Comparison of ENCODE assay signal across 9 cellular contexts in genomic region chr7:135979674-135980660, GRCh38. TPM values are rescaled to one million over a fixed set of nuclear protein-coding genes. Genes with fewer than 3 reads are reported as not detected.
DNase-seq lines count a peak whose midpoint lies in the region; TF ChIP-seq lines count a peak whose summit lies in the region.
"Had no signal": no experiment of that assay in that cellular context is flagged by ENCODE, and none has a peak within 500 bp of the region (broad histone marks: within the 10 kb centered on the region; RNA-seq: fewer than 3 reads in every experiment).

No MANE protein-coding gene starts in this region.

- CTCF ChIA-PET in activated naive CD4-positive, alpha-beta T cell treated with anti-CD3 and anti-CD28 coated beads for 36 hours (lab: Charles Lee) = interaction anchor here (1.1 kb wide), 1 partner anchor 13 kb away, joined by 8 read pairs; no protein-coding TSS in a partner anchor

- H3K9me3 Mint-ChIP-seq in activated naive CD4-positive, alpha-beta T cell treated with anti-CD3 and anti-CD28 coated beads for 36 hours = no peaks in the 10 kb centered on the region

- no peak overlapping the region for H3K27ac ChIP-seq in fibroblast of lung (ENCODE audit: insufficient read depth, low read length)
- H3K27ac ChIP-seq in tibial artery = peak overlapping the region; percentile 8 to 28
- peak overlapping the region in 4 of 59 donors; percentile 0 to 19 (median 9) for H3K27ac ChIP-seq in dorsolateral prefrontal cortex
- H3K27ac ChIP-seq: SK-N-MC had no signal

- H3K27me3 Mint-ChIP-seq in activated naive CD4-positive, alpha-beta T cell treated with anti-CD3 and anti-CD28 coated beads for 36 hours (ENCODE audit: low read depth) = no peaks in the 10 kb centered on the region

- no peaks in the 10 kb centered on the region for H3K9me3 ChIP-seq in fibroblast of lung (ENCODE audit: control insufficient read depth, insufficient read depth, low read depth, low read length)
- H3K9me3 ChIP-seq in tibial artery = no peaks in the 10 kb centered on the region

- peaks cover 3% of the 10 kb centered on the region for H4K20me1 ChIP-seq in fibroblast of lung (ENCODE audit: control insufficient read depth, extremely low read depth, insufficient read depth, low read length)

- H3K4me2 ChIP-seq in fibroblast of lung (ENCODE audit: extremely low read depth, insufficient read depth, low read length) = no peak overlapping the region

- intact Hi-C loops in activated naive CD4-positive, alpha-beta T cell treated with anti-CD3 and anti-CD28 coated beads for 36 hours (cut with micrococcal nuclease) = loop anchor here (1.0 to 10.0 kb wide), 8 partner anchors 14 to 1525 kb away; partner anchors contain the start of genes AGBL3, AKR1B1, BPGM and TMEM140
- intact Hi-C loops in tibial artery (cut with DNase I; ENCODE audit: low total_unique reads) (loop anchor here (5.0 kb wide), 1 partner anchor 318 kb away; the partner anchor contains the start of gene STMP1), dorsolateral prefrontal cortex (cut with DNase I) (loop anchor here in 1 of 2 donors (5.0 kb wide), 1 partner anchor 318 kb away; the partner anchor contains the start of gene STMP1)

- H3K27ac Mint-ChIP-seq in activated naive CD4-positive, alpha-beta T cell treated with anti-CD3 and anti-CD28 coated beads for 36 hours = peak overlapping the region; percentile 92

- peaks cover 22% of the 10 kb centered on the region for H3K79me2 ChIP-seq in fibroblast of lung (ENCODE audit: control insufficient read depth, insufficient read depth, low read length)

- peak overlapping the region; percentile 25 for H2AFZ ChIP-seq in fibroblast of lung (ENCODE audit: low read length)

- peaks cover 5% of the 10 kb centered on the region for H3K36me3 Mint-ChIP-seq in activated naive CD4-positive, alpha-beta T cell treated with anti-CD3 and anti-CD28 coated beads for 36 hours (ENCODE audit: low read depth)

- peaks cover 56% of the 10 kb centered on the region for H3K4me1 Mint-ChIP-seq in activated naive CD4-positive, alpha-beta T cell treated with anti-CD3 and anti-CD28 coated beads for 36 hours (ENCODE audit: low read depth)

- no peak for TF ChIP-seq POLR2A in NB4 (IDR thresholded peaks at IDR 0.05; ENCODE audit: extremely low read depth, insufficient read length)

- H3K9ac ChIP-seq in fibroblast of lung (ENCODE audit: insufficient read depth, low read length) = no peak overlapping the region

- peak overlapping the region; percentile 65 for H3K4me3 Mint-ChIP-seq in activated naive CD4-positive, alpha-beta T cell treated with anti-CD3 and anti-CD28 coated beads for 36 hours

- H3K36me3 ChIP-seq in fibroblast of lung (ENCODE audit: control insufficient read depth, insufficient read depth, low read length) (no peaks in the 10 kb centered on the region), tibial artery (no peaks in the 10 kb centered on the region)

- H3K27me3 ChIP-seq in fibroblast of lung (ENCODE audit: control insufficient read depth, insufficient read depth, low read length) (no peaks in the 10 kb centered on the region), tibial artery (no peaks in the 10 kb centered on the region), dorsolateral prefrontal cortex (no peaks in the 10 kb centered on the region)

- H3K4me3 ChIP-seq in NB4 (ENCODE audit: low read depth, low read length) (no peak overlapping the region), fibroblast of lung (replicated peaks in 1 of 4; ENCODE audit: control extremely low read depth in 1 of 4, insufficient read depth in 1 of 4, low read depth in 3 of 4, low read length in 4 of 4) (no peak overlapping the region), tibial artery (no peak overlapping the region), dorsolateral prefrontal cortex (peak overlapping the region in 1 of 59 donors; percentile 33)
- H3K4me3 ChIP-seq: SK-N-MC had no signal

- TF ChIP-seq CTCF in NB4 (IDR thresholded peaks at IDR 0.05; ENCODE audit: low read depth, low read length) (no peak), fibroblast of lung (conservative IDR thresholded peaks at IDR 0.05 in 1 of 2, IDR thresholded peaks at IDR 0.05 in 1 of 2; ENCODE audit: low read depth in 1 of 2, low read length in 2 of 2) (no peak), tibial artery (IDR thresholded peaks at IDR 0.05) (no peak), dorsolateral prefrontal cortex (IDR thresholded peaks at IDR 0.05 in 54 of 56, conservative IDR thresholded peaks at IDR 0.05 in 2 of 56; ENCODE audit: low read depth in 1 of 56, partially characterized antibody in 56 of 56) (no peak)

- DNase-seq in activated naive CD4-positive, alpha-beta T cell treated with anti-CD3 and anti-CD28 coated beads for 36 hours = no peak
- no peak for DNase-seq in activated naive CD4-positive, alpha-beta T cell treated with Interleukin-2 at 50 U/mL for 16 hours
- peak; percentile 60 for DNase-seq in NB4 (ENCODE audit: low read depth)
- DNase-seq in fibroblast of lung (ENCODE audit: low read depth in 2 of 2) = peak; percentile 26 to 78
- no peak for DNase-seq in tibial artery
- no peak for DNase-seq in NCI-H2227 treated with DMSO at 0.1 percent for 48 hours (lab: John Stamatoyannopoulos, UW)
- DNase-seq in central memory CD4-positive, alpha-beta T cell = no peak
- DNase-seq in dorsolateral prefrontal cortex = no peak

- no peaks in the 10 kb centered on the region for H3K4me1 ChIP-seq in fibroblast of lung (ENCODE audit: control insufficient read depth, extremely low read depth, insufficient read depth, low read length)
- H3K4me1 ChIP-seq in tibial artery = peaks cover 0 to 17% (median 15%) of the 10 kb centered on the region in 4 donors

RNA-seq across cellular contexts. Expression of gene MTPN, which starts 2.8 kb away (rescaled TPM):
- total RNA-seq in activated naive CD4-positive, alpha-beta T cell treated with anti-CD3 and anti-CD28 coated beads for 36 hours = 100 to 1,000 TPM; 106 to 108 TPM
- total RNA-seq in fibroblast of lung (104 and 158 TPM in 2 replicates), dorsolateral prefrontal cortex (100 to 1,000 TPM in 115 of 120 experiments, 10 to 100 TPM in 5; 80.0 to 205 (median 144) TPM)
- 193 and 215 TPM in 2 replicates for polyA plus RNA-seq in fibroblast of lung
- 157 and 167 TPM in 2 replicates for polyA plus RNA-seq in fibroblast of lung (2012)
- polyA minus RNA-seq in fibroblast of lung (ENCODE audit: low replicate concordance) = 58.7 and 70.2 TPM in 2 replicates

Comparison
In these comparisons a context has a peak if more than half of its experiments do, and no peak if none do; other contexts are left out.
1. DNase-seq: peak in NB4 (single experiment) and fibroblast of lung (2 of 2); none in activated naive CD4-positive, alpha-beta T cell treated with anti-CD3 and anti-CD28 coated beads for 36 hours (single experiment), activated naive CD4-positive, alpha-beta T cell treated with Interleukin-2 at 50 U/mL for 16 hours (single experiment), tibial artery (0 of 2), NCI-H2227 treated with DMSO at 0.1 percent for 48 hours (single experiment), central memory CD4-positive, alpha-beta T cell (single experiment) and dorsolateral prefrontal cortex (0 of 10).